ENCODE assay signal across 11 cellular contexts in the genomic region with DNA sequence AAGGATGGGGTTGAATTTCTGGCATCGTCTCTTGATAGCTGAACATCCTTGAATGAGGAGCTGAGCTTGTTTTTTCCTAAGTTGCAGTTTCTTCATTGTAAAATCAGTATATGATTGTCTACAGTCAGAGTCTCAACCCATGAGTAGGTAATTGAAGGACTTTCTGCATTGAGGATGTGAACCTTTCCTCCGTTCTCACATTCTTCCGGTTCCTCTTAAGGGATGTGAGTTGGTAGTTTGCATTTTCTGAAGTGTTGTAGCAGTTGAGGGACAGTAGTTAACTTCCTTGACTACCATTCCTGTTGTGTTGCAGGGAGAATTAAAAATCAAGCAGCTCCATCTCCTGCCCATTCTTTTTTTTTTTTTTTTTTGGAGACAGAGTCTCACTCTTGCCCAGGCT. TPM values are rescaled to one million over a fixed set of nuclear protein-coding genes. Genes with fewer than 3 reads are reported as not detected.
DNase-seq lines count a peak whose midpoint lies in the region; ATAC-seq and TF ChIP-seq lines count a peak whose summit lies in the region.
"Had no signal": no experiment of that assay in that cellular context is flagged by ENCODE, and none has a peak within 500 bp of the region (broad histone marks: within the 10 kb centered on the region; RNA-seq: fewer than 3 reads in every experiment).

No MANE protein-coding gene starts in this region.

- peaks cover 27% of the 10 kb centered on the region for H3K4me1 Mint-ChIP-seq in CD4-positive, alpha-beta T cell (ENCODE audit: low read depth)
- H3K4me1 Mint-ChIP-seq in nephron = peaks cover 61% of the 10 kb centered on the region

- ATAC-seq in CD4-positive, alpha-beta T cell (ENCODE audit: poor library complexity) = no peak
- peak; percentile 79 for ATAC-seq in HG03103 (IDR thresholded peaks at IDR 0.05; ENCODE audit: low read depth, unreplicated experiment)
- ATAC-seq: GM23338 had no signal

- no peaks in the 10 kb centered on the region for H3K9me3 Mint-ChIP-seq in CD4-positive, alpha-beta T cell
- H3K9me3 Mint-ChIP-seq in nephron = no peaks in the 10 kb centered on the region

- CTCF ChIA-PET in CD4-positive, alpha-beta T cell (lab: Charles Lee) = no interaction called here

- H3K27ac Mint-ChIP-seq in CD4-positive, alpha-beta T cell = peak overlapping the region; percentile 15
- peak overlapping the region; percentile 95 to 96 (median 95) for H3K27ac Mint-ChIP-seq in nephron

- H3K9me3 ChIP-seq in CD4-positive, alpha-beta T cell (ENCODE audit: control insufficient read depth, low read length) = no peaks in the 10 kb centered on the region

- DNase-seq in CD4-positive, alpha-beta T cell = no peak
- no peak for DNase-seq in NCI-H1092 (lab: John Stamatoyannopoulos, UW)
- no peak for DNase-seq in NCI-H128 (lab: John Stamatoyannopoulos, UW; ENCODE audit: unreplicated experiment)
- no peak for DNase-seq in NAMALWA (ENCODE audit: low spot score)
- no peak for DNase-seq in NCI-H2107 treated with DMSO at 0.1 percent for 48 hours (lab: John Stamatoyannopoulos, UW; ENCODE audit: unreplicated experiment)
- DNase-seq: AML-193 had no signal

- peaks cover 73% of the 10 kb centered on the region for H3K36me3 Mint-ChIP-seq in CD4-positive, alpha-beta T cell (ENCODE audit: low read depth)
- H3K36me3 Mint-ChIP-seq in nephron (ENCODE audit: low read depth) = peaks cover 10% of the 10 kb centered on the region

- 73 to 90% (median 76%) methylated on average over 3 of the region's 3 CpGs for WGBS in adipose tissue, 3 donors

- POLR2A ChIA-PET in CD4-positive, alpha-beta T cell (lab: Charles Lee) = no interaction called here

- no peak overlapping the region for H3K27ac ChIP-seq in CD4-positive, alpha-beta T cell (ENCODE audit: low read depth, low read length)
- H3K27ac ChIP-seq in adipose tissue (ENCODE audit: low read depth, low read length) = peak overlapping the region; percentile 23
- H3K27ac ChIP-seq: SK-N-MC had no signal

- TF ChIP-seq CTCF in CD4-positive, alpha-beta T cell (IDR thresholded peaks at IDR 0.05) = no peak
- no peak for TF ChIP-seq CTCF in nephron (IDR thresholded peaks at IDR 0.05; ENCODE audit: unreplicated experiment in 3 of 3)

- H3K4me3 Mint-ChIP-seq in CD4-positive, alpha-beta T cell = no peak overlapping the region
- no peak overlapping the region for H3K4me3 Mint-ChIP-seq in nephron
- H3K4me3 Mint-ChIP-seq: GM23338 had no signal

- no peaks in the 10 kb centered on the region for H3K27me3 Mint-ChIP-seq in CD4-positive, alpha-beta T cell
- H3K27me3 Mint-ChIP-seq in nephron (ENCODE audit: low read depth) = peaks cover 5% of the 10 kb centered on the region

- intact Hi-C loops in CD4-positive, alpha-beta T cell (cut with DNase I, micrococcal nuclease) = no loop called here

- H3K27me3 ChIP-seq in CD4-positive, alpha-beta T cell (ENCODE audit: control insufficient read depth, insufficient read depth, low read length) = no peaks in the 10 kb centered on the region

RNA-seq across cellular contexts. Expression of gene TPCN1, which starts 19.1 kb away (rescaled TPM):
- 10 to 100 TPM; 52.4 to 59.7 TPM for total RNA-seq in CD4-positive, alpha-beta T cell
- polyA plus RNA-seq in adipose tissue = 10 to 100 TPM; 26.4 to 41.7 (median 36.1) TPM

RNA-seq across cellular contexts. Expression of gene RITA1, which starts 54.9 kb away (rescaled TPM):
- 1 to 10 TPM; 2.9 to 3.3 TPM for total RNA-seq in CD4-positive, alpha-beta T cell
- polyA plus RNA-seq in adipose tissue = 10 to 100 TPM in 1 of 3 donors, 1 to 10 TPM in 2; 8.4 to 10.3 (median 8.7) TPM

RNA-seq across cellular contexts. Expression of gene DDX54, which starts 55.1 kb away (rescaled TPM):
- 10 to 100 TPM; 56.8 to 61.1 TPM for total RNA-seq in CD4-positive, alpha-beta T cell
- 10 to 100 TPM; 25.8 to 49.2 (median 38.6) TPM for polyA plus RNA-seq in adipose tissue
